Comparison of ENCODE assay signal across 8 cellular contexts in genomic region chr1:101293461-101294045, GRCh38.
DNase-seq lines count a peak whose midpoint lies in the region; ATAC-seq and TF ChIP-seq lines count a peak whose summit lies in the region.

No MANE protein-coding gene starts in this region.

- in situ Hi-C loops in brain microvascular endothelial cell (cut with HindIII; ENCODE audit: low pct_ligation_motif_present, low sequenced_read_pairs): loop anchor here (25.0 kb wide), 1 partner anchor 381 kb away; no protein-coding TSS in a partner anchor

- H3K4me1 ChIP-seq in MM.1S (ENCODE audit: low read length): no peaks in the 10 kb centered on the region

- H3K9me2 ChIP-seq in MM.1S (replicated peaks; ENCODE audit: insufficient read depth, low read length): no peaks in the 10 kb centered on the region

- no peak overlapping the region for H3K4me2 ChIP-seq in MM.1S (ENCODE audit: low read depth, low read length)

- H3K36me3 ChIP-seq in brain microvascular endothelial cell (replicated peaks) (no peaks in the 10 kb centered on the region), MM.1S (replicated peaks; ENCODE audit: insufficient read depth, low read length) (no peaks in the 10 kb centered on the region)

- H4K20me1 ChIP-seq in MM.1S (ENCODE audit: insufficient read depth, low read length): no peaks in the 10 kb centered on the region

- TF ChIP-seq CTCF in GM12864 (IDR thresholded peaks at IDR 0.05; ENCODE audit: low read depth, low read length, missing control alignments) (no peak), brain microvascular endothelial cell (IDR thresholded peaks at IDR 0.05; ENCODE audit: low read depth, low read length, missing control alignments) (no peak), MM.1S (IDR thresholded peaks at IDR 0.05; ENCODE audit: low read length) (no peak), coronary artery (IDR thresholded peaks at IDR 0.05) (no peak)

- no peaks in the 10 kb centered on the region for H3K79me2 ChIP-seq in MM.1S (ENCODE audit: low read length)

- H3K27me3 ChIP-seq in brain microvascular endothelial cell (replicated peaks) (no peaks in the 10 kb centered on the region), MM.1S (replicated peaks; ENCODE audit: insufficient read depth, low read length) (no peaks in the 10 kb centered on the region)

- ATAC-seq in GM21717 (IDR thresholded peaks at IDR 0.05; ENCODE audit: unreplicated experiment): peak; percentile 63

- no peaks in the 10 kb centered on the region for H3F3A ChIP-seq in MM.1S (ENCODE audit: insufficient read depth, low read length)

- H3K9me3 ChIP-seq in MM.1S (replicated peaks; ENCODE audit: insufficient read depth, low read length): no peaks in the 10 kb centered on the region

- no peak overlapping the region for H2AFZ ChIP-seq in MM.1S (ENCODE audit: low read length)

- H3K9ac ChIP-seq in MM.1S (ENCODE audit: low read length): no peak overlapping the region

- peak; percentile 71 for DNase-seq in GM12864 (ENCODE audit: low read depth)
- peak; percentile 87 for DNase-seq in MV-4-11 (lab: John Stamatoyannopoulos, UW)
- DNase-seq in brain microvascular endothelial cell: peak; percentile 64
- no peak for DNase-seq in LoVo (ENCODE audit: low spot score)
- no peak for DNase-seq in MM.1S
- DNase-seq in coronary artery (ENCODE audit: low spot score): no peak
- DNase-seq in CD1c-positive myeloid dendritic cell (ENCODE audit: extremely low spot score): no peak

- peak overlapping the region; percentile 8 for H3K27ac ChIP-seq in brain microvascular endothelial cell
- no peak overlapping the region for H3K27ac ChIP-seq in MM.1S (ENCODE audit: low read length)
- no peak overlapping the region for H3K27ac ChIP-seq in coronary artery

- H3K4me3 ChIP-seq in GM12864 (ENCODE audit: low read depth, low read length): no peak overlapping the region
- no peak overlapping the region for H3K4me3 ChIP-seq in brain microvascular endothelial cell (ENCODE audit: low read depth, low read length)
- H3K4me3 ChIP-seq in MM.1S (ENCODE audit: low read length): no peak overlapping the region
- no peak overlapping the region for H3K4me3 ChIP-seq in coronary artery

Comparison
In these comparisons a context has a peak if more than half of its experiments do, and no peak if none do; other contexts are left out.
1. DNase-seq: peak in GM12864 (single experiment), MV-4-11 (single experiment) and brain microvascular endothelial cell (single experiment); none in LoVo (single experiment), MM.1S (single experiment), coronary artery (single experiment) and CD1c-positive myeloid dendritic cell (single experiment).